ENCODE assay signal across 18 cellular contexts in the genomic region with DNA sequence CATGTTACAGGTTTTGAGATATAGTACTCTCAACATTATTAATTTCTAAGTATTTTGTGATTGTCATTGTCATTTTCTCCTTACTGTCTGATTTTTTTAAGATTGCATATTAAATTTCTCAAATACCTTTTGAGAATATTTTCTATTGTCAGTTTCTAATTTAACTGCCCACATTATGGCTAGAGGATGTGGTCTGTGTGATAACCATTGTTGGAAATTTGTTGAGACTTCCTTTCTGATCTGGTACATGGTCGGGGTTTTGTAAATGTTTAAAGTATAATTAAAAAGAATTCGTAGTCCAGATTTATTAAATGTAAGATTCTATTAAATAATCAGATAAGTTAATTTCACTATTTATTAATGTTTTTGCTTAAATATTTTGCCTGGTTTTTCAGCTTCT.
A peak's percentile ranks its signal among the peaks of the same experiment; 100 is the strongest.
DNase-seq lines count a peak whose midpoint lies in the region; ATAC-seq, FAIRE-seq and TF ChIP-seq lines count a peak whose summit lies in the region.
"Had no signal": no experiment of that assay in that cellular context is flagged by ENCODE, and none has a peak within 500 bp of the region (broad histone marks: within the 10 kb centered on the region; RNA-seq: fewer than 3 reads in every experiment).

No MANE protein-coding gene starts in this region.

- H3K27ac Mint-ChIP-seq in glutamatergic neuron (ENCODE audit: unreplicated experiment) = peak overlapping the region; percentile 67
- H3K27ac Mint-ChIP-seq: activated T-helper 2 cell treated with anti-CD3 and anti-CD28 coated beads, Interferon-gamma antibody, Interleukin-2, Interleukin-4, amounts not matched to agents 10 μg/mL and 5 μg/mL and 100 μg/mL, durations not matched to agents 14 hours and 24 hours and 36 hours had no signal

- H3K36me3 Mint-ChIP-seq in glutamatergic neuron (ENCODE audit: unreplicated experiment) = no peaks in the 10 kb centered on the region

- no peaks in the 10 kb centered on the region for H3K27me3 Mint-ChIP-seq in glutamatergic neuron (ENCODE audit: unreplicated experiment)

- ATAC-seq in GM19043 (IDR thresholded peaks at IDR 0.05; ENCODE audit: low read depth, unreplicated experiment) (peak; percentile 49), HG02840 (IDR thresholded peaks at IDR 0.05; ENCODE audit: low FRiP score, unreplicated experiment) (no peak), HG03565 (IDR thresholded peaks at IDR 0.05; ENCODE audit: unreplicated experiment) (no peak)
- ATAC-seq: heart right ventricle, left colon had no signal

- H3K4me3 Mint-ChIP-seq in glutamatergic neuron (ENCODE audit: unreplicated experiment) = no peak overlapping the region

- no peaks in the 10 kb centered on the region for H3K9me3 Mint-ChIP-seq in glutamatergic neuron (ENCODE audit: unreplicated experiment)
- H3K9me3 Mint-ChIP-seq: activated T-helper 2 cell treated with anti-CD3 and anti-CD28 coated beads, Interferon-gamma antibody, Interleukin-2, Interleukin-4, amounts not matched to agents 10 μg/mL and 5 μg/mL and 100 μg/mL, durations not matched to agents 14 hours and 24 hours and 36 hours had no signal

- peaks cover 29% of the 10 kb centered on the region for H3K4me1 Mint-ChIP-seq in glutamatergic neuron (ENCODE audit: low read depth, unreplicated experiment)

- no peak for FAIRE-seq in HTR-8/SVneo (lab: Jason Lieb, UNC)
- FAIRE-seq: D721Med had no signal

- no peak for TF ChIP-seq CTCF in glutamatergic neuron (IDR thresholded peaks at IDR 0.05; ENCODE audit: partially characterized antibody, unreplicated experiment)

- DNase-seq in GF-D8 (lab: John Stamatoyannopoulos, UW) = peak; percentile 27
- DNase-seq in OCI-M1 (lab: John Stamatoyannopoulos, UW) = peak; percentile 61
- no peak for DNase-seq in glutamatergic neuron
- DNase-seq in HTR-8/SVneo (ENCODE audit: insufficient read length, low spot score) = no peak
- no peak for DNase-seq in activated gamma-delta T cell (lab: John Stamatoyannopoulos, UW)
- DNase-seq: activated CD4-positive, alpha-beta T cell treated with anti-CD3 and anti-CD28 coated beads, Interleukin-2, amount 50 U/mL, for 1 hour; brain microvascular endothelial cell; effector CD4-positive, alpha-beta T cell; H7; heart right ventricle; KBM-7; left colon; NCI-H1694 treated with DMSO at 0.1 percent for 48 hours had no signal

Comparison
In these comparisons a context has a peak if more than half of its experiments do, and no peak if none do; other contexts are left out.
1. DNase-seq: peak in GF-D8 (single experiment) and OCI-M1 (single experiment); none in glutamatergic neuron (single experiment), HTR-8/SVneo (single experiment) and activated gamma-delta T cell (single experiment).